ENCODE assay signal across 1 cellular context in genomic region chr2:171307560-171307959, GRCh38.
TF ChIP-seq lines count a peak whose summit lies in the region.

No MANE protein-coding gene starts in this region.

TF ChIP-seq in GM12878, 131 proteins besides CTCF, POLR2A, EP300 and RAD21 (continued from another document):
- TF ChIP-seq ZNF217 (IDR thresholded peaks at IDR 0.05) (no peak), TCF7 (IDR thresholded peaks at IDR 0.05; ENCODE audit: borderline replicate concordance) (peak; percentile 97), BCL3 (IDR thresholded peaks at IDR 0.05; ENCODE audit: borderline replicate concordance, insufficient read depth, low read depth, low read length, poor library complexity, severe bottlenecking) (no peak), EZH2 (IDR thresholded peaks at IDR 0.05; ENCODE audit: borderline replicate concordance, control insufficient read depth, low read depth, low read length) (no peak), RUNX3 (IDR thresholded peaks at IDR 0.05; ENCODE audit: low read length) (peak; percentile 98), EED (IDR thresholded peaks at IDR 0.05; ENCODE audit: low read depth) (peak; percentile 74), FOXM1 (IDR thresholded peaks at IDR 0.05; ENCODE audit: low read depth, low read length) (peak; percentile 84; the same call in 1 of the 2 replicates), SMAD5 (IDR thresholded peaks at IDR 0.05; ENCODE audit: low read depth) (no peak), NR2C2 (IDR thresholded peaks at IDR 0.05; ENCODE audit: borderline replicate concordance, control insufficient read depth, insufficient read length, low read depth) (no peak), MTA2 (IDR thresholded peaks at IDR 0.05; ENCODE audit: low read depth) (peak; percentile 85), MYC (IDR thresholded peaks at IDR 0.05; ENCODE audit: insufficient read depth, insufficient read length, insufficient replicate concordance, low read length, severe bottlenecking) (no peak), KLF5 (IDR thresholded peaks at IDR 0.05; ENCODE audit: partially characterized antibody) (no peak), PML (IDR thresholded peaks at IDR 0.05; ENCODE audit: low read length) (peak; percentile 54; the same call in 1 of the 2 replicates), ZBTB11 (CRISPR knock-in tag; IDR thresholded peaks at IDR 0.05) (no peak), BCL11A (IDR thresholded peaks at IDR 0.05; ENCODE audit: low read depth, low read length) (peak; percentile 82), MTA3 (IDR thresholded peaks at IDR 0.05; ENCODE audit: borderline replicate concordance, low read length) (peak; percentile 81; the same call in 1 of the 2 replicates), CREM (IDR thresholded peaks at IDR 0.05; ENCODE audit: low read depth) (peak; percentile 72; the same call in 1 of the 2 replicates), ZNF207 (IDR thresholded peaks at IDR 0.05; ENCODE audit: borderline replicate concordance) (no peak), TCF12 (IDR thresholded peaks at IDR 0.05; ENCODE audit: low read depth, low read length) (0 out of 2 replicates have a peak, but pooled peaks have one; percentile 18), PAX5 (IDR thresholded peaks at IDR 0.05; ENCODE audit: borderline replicate concordance, low read depth, low read length) (peak; percentile 87), NBN (IDR thresholded peaks at IDR 0.05) (no peak), BHLHE40 (IDR thresholded peaks at IDR 0.05; ENCODE audit: borderline replicate concordance in 1 of 2, low read depth in 2 of 2, low read length in 1 of 2) (peak in 1 of 2 experiments; percentile 35; a peak in 1 of 4 replicates), SP1 (IDR thresholded peaks at IDR 0.05; ENCODE audit: low read depth, low read length) (no peak), ZNF384 (IDR thresholded peaks at IDR 0.05; ENCODE audit: borderline replicate concordance, low read depth, low read length) (no peak), CBFB (IDR thresholded peaks at IDR 0.05; ENCODE audit: low read depth) (peak; percentile 72), RELB (IDR thresholded peaks at IDR 0.05; ENCODE audit: low read depth) (peak; percentile 18; the same call in 1 of the 2 replicates), SUZ12 (IDR thresholded peaks at IDR 0.05; ENCODE audit: unreplicated experiment) (no peak), DPF2 (IDR thresholded peaks at IDR 0.05) (peak; percentile 81), SRF (IDR thresholded peaks at IDR 0.05; ENCODE audit: low read depth in 2 of 2, low read length in 2 of 2) (peak in 1 of 2 experiments; percentile 87; a peak in 2 of 4 replicates), PKNOX1 (IDR thresholded peaks at IDR 0.05) (no peak), IKZF1 (conservative IDR thresholded peaks at IDR 0.05) (peak; percentile 60), POU2F2 (IDR thresholded peaks at IDR 0.05; ENCODE audit: borderline replicate concordance, low read depth, low read length) (0 out of 3 replicates have a peak, but pooled peaks have one; percentile 11), GABPA (IDR thresholded peaks at IDR 0.05; ENCODE audit: low read depth) (no peak)
